Comparison of ENCODE assay signal across 9 cellular contexts in genomic region chr16:66427871-66428681, GRCh38. TPM values are rescaled to one million over a fixed set of nuclear protein-coding genes. Genes with fewer than 3 reads are reported as not detected.
DNase-seq lines count a peak whose midpoint lies in the region; ATAC-seq, FAIRE-seq and TF ChIP-seq lines count a peak whose summit lies in the region.
"Had no signal": no experiment of that assay in that cellular context is flagged by ENCODE, and none has a peak within 500 bp of the region (broad histone marks: within the 10 kb centered on the region; RNA-seq: fewer than 3 reads in every experiment).

No MANE protein-coding gene starts in this region.

- DNase-seq in NCI-H748 (lab: John Stamatoyannopoulos, UW; ENCODE audit: unreplicated experiment) (peak; percentile 4), NCI-H748 treated with DMSO at 0.1 percent for 48 hours (lab: John Stamatoyannopoulos, UW) (no peak), bronchial epithelial cell (ENCODE audit: low read depth) (no peak), left kidney (ENCODE audit: low read depth, low spot score) (peak; percentile 64), AG20443 (ENCODE audit: low spot score) (no peak)
- DNase-seq in stimulated activated naive CD8-positive, alpha-beta T cell treated with anti-CD3 and anti-CD28 coated beads, Interleukin-15, Interleukin-2, amounts not matched to agents 100 U/mL and 50 U/mL, for 24 hours, result peak; percentile 7
- no peak for DNase-seq in stimulated activated CD4-positive, alpha-beta T cell treated with anti-CD3 and anti-CD28 coated beads, Interleukin-4, amount 100 ng/mL, for 4 hours

- no peaks in the 10 kb centered on the region for H3K36me3 ChIP-seq in bronchial epithelial cell (ENCODE audit: control insufficient read depth, insufficient read depth, low read length)

- FAIRE-seq in bronchial epithelial cell (lab: Jason Lieb, UNC), result peak; percentile 62
- FAIRE-seq: K562 had no signal

- peak overlapping the region; percentile 11 for H3K4me3 ChIP-seq in bronchial epithelial cell (ENCODE audit: low read depth, low read length)
- H3K4me3 ChIP-seq: K562 had no signal

- peaks cover 17% of the 10 kb centered on the region for H3K27me3 ChIP-seq in bronchial epithelial cell (ENCODE audit: control insufficient read depth, insufficient read depth, low read length)

- ATAC-seq in stimulated activated naive CD8-positive, alpha-beta T cell treated with anti-CD3 and anti-CD28 coated beads, Interleukin-15, Interleukin-2, amounts not matched to agents 100 U/mL and 50 U/mL, for 24 hours, result no peak
- no peak for ATAC-seq in HG02623 (IDR thresholded peaks at IDR 0.05; ENCODE audit: unreplicated experiment)

- TF ChIP-seq CTCF in bronchial epithelial cell (IDR thresholded peaks at IDR 0.05; ENCODE audit: insufficient read depth, low read length, severe bottlenecking), result no peak

RNA-seq across cellular contexts. Expression of gene BEAN1, which starts 1.0 kb away (rescaled TPM):
- 0.38 TPM in 1 of 2 replicates, not detected in the other for total RNA-seq in bronchial epithelial cell
- total RNA-seq: K562 had no signal

Comparison
In these comparisons a context has a peak if more than half of its experiments do, and no peak if none do; other contexts are left out.
1. DNase-seq: peak in NCI-H748 (single experiment), left kidney (single experiment) and stimulated activated naive CD8-positive, alpha-beta T cell treated with anti-CD3 and anti-CD28 coated beads, Interleukin-15, Interleukin-2, amounts not matched to agents 100 U/mL and 50 U/mL, for 24 hours (single experiment); none in NCI-H748 treated with DMSO at 0.1 percent for 48 hours (single experiment), bronchial epithelial cell (single experiment), AG20443 (single experiment) and stimulated activated CD4-positive, alpha-beta T cell treated with anti-CD3 and anti-CD28 coated beads, Interleukin-4, amount 100 ng/mL, for 4 hours (0 of 2).